ENCODE assay signal across 12 cellular contexts in the genomic region with DNA sequence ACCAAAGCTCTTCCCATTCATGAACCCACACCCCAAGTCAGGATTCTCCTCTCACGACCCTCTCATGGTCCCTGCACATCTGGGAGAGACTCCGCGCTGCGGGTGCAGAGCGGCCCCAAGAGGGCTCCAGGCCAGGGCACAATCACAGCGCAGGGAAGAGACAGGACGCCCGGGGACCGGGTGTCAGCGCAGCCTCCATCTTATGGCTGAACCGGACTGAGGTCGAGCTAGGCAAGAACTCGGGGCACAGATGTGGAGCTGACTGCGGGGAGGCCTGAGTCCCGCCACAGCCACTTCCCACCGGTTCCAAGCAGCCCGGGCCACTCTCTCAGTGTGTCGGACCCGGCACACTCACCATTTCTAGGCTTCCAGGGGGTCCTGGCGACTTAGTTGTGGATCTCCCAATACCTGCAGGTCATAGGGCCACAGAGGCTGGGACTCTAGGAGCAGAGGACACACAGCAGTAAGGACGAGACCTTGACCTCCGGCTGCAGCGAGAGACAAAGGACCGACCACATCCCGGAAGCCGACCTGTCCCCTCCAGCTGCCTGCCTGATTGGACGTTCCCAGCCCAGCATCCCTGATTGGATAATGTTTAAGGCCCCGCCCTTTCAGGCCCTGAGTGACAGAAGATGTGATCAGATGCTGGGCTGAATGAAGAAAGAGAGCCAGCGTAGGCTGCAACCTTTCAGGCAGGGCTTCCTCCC. TPM values are rescaled to one million over a fixed set of nuclear protein-coding genes. Genes with fewer than 3 reads are reported as not detected.
A peak's percentile ranks its signal among the peaks of the same experiment; 100 is the strongest.
DNase-seq lines count a peak whose midpoint lies in the region; ATAC-seq and TF ChIP-seq lines count a peak whose summit lies in the region.
"Not testable (repeated sequence)": the region's sequence is repeated elsewhere in the genome, so short reads cannot be mapped to it uniquely, and the experiment has no call there.
"Had no signal": no experiment of that assay in that cellular context is flagged by ENCODE, and none has a peak within 500 bp of the region (broad histone marks: within the 10 kb centered on the region; RNA-seq: fewer than 3 reads in every experiment).

A gene (minus strand): TSS at position 507 of the 707 bp plus-strand sequence. CDS start 149 bp downstream, at position 358.

- peak within 1 kb of the TSS; percentile 28 for H3K4me3 ChIP-seq in LNCaP clone FGC (ENCODE audit: low read depth, low read length)
- peak within 1 kb of the TSS; percentile 11 to 59 (median 48) for H3K4me3 ChIP-seq in esophagus squamous epithelium
- H3K4me3 ChIP-seq in trophoblast cell (ENCODE audit: low read depth, low read length): not testable (repeated sequence)
- peak within 1 kb of the TSS; percentile 29 to 36 for H3K4me3 ChIP-seq in aorta (ENCODE audit: low read length in 2 of 2)

- H3K27me3 Mint-ChIP-seq in activated CD4-positive, alpha-beta T cell treated with anti-CD3 and anti-CD28 coated beads for 36 hours; activated naive CD4-positive, alpha-beta T cell treated with anti-CD3 and anti-CD28 coated beads, Interleukin-2, amount 10 ng/mL, durations not matched to agents 7 days and 5 days: not testable (repeated sequence)

- not testable (repeated sequence) for H4K91ac ChIP-seq in trophoblast cell (ENCODE audit: low read depth, low read length)

- H3K4me1 ChIP-seq in esophagus squamous epithelium; trophoblast cell (ENCODE audit: control insufficient read depth in 1 of 2, insufficient read depth in 2 of 2, low read length in 2 of 2); aorta (ENCODE audit: control insufficient read depth in 1 of 2, insufficient read depth in 2 of 2, low read length in 2 of 2): not testable (repeated sequence)

- WGBS in esophagus squamous epithelium, 2 donors: 14 to 23% methylated on average over 3 to 10 of the region's 29 CpGs
- WGBS in trophoblast cell (ENCODE audit: extremely low coverage, insufficient coverage, insufficient read length): no CpG with 5 or more reads among the region's 29 CpGs
- 3% methylated on average over 29 of the region's 29 CpGs for WGBS in aorta, 2 donors

- not testable (repeated sequence) for H3K14ac ChIP-seq in trophoblast cell (ENCODE audit: low read length)

- H3K4me2 ChIP-seq in trophoblast cell (ENCODE audit: low read length): not testable (repeated sequence)

- not testable (repeated sequence) for H3K23ac ChIP-seq in trophoblast cell (ENCODE audit: low read length)

- H3K36me3 Mint-ChIP-seq in activated CD4-positive, alpha-beta T cell treated with anti-CD3 and anti-CD28 coated beads for 36 hours (ENCODE audit: low read depth): peaks cover 12% of the 10 kb centered on the region
- H3K36me3 Mint-ChIP-seq in activated naive CD4-positive, alpha-beta T cell treated with anti-CD3 and anti-CD28 coated beads, Interleukin-2, amount 10 ng/mL, durations not matched to agents 7 days and 5 days: not testable (repeated sequence)

- TF ChIP-seq POLR2A in esophagus squamous epithelium (IDR thresholded peaks at IDR 0.05): not testable (repeated sequence)

- H3K4me1 Mint-ChIP-seq in activated CD4-positive, alpha-beta T cell treated with anti-CD3 and anti-CD28 coated beads for 36 hours; activated naive CD4-positive, alpha-beta T cell treated with anti-CD3 and anti-CD28 coated beads, Interleukin-2, amount 10 ng/mL, durations not matched to agents 7 days and 5 days: not testable (repeated sequence)

- intact Hi-C loops in activated CD4-positive, alpha-beta T cell treated with anti-CD3 and anti-CD28 coated beads for 36 hours (cut with DNase I, micrococcal nuclease): loop anchor here in 1 of 2 experiments (2.0 kb wide), 1 partner anchor 42 kb away; a partner anchor contains a TSS
- intact Hi-C loops in esophagus squamous epithelium (cut with DNase I); left colon (cut with DNase I, micrococcal nuclease); aorta (cut with DNase I): not testable (repeated sequence)

- peaks cover 0 to 30% (median 0%) of the 10 kb centered on the region in 3 donors for H3K9me3 ChIP-seq in esophagus squamous epithelium
- peaks cover 17% of the 10 kb centered on the region for H3K9me3 ChIP-seq in trophoblast cell (ENCODE audit: insufficient read depth, low read depth, low read length)
- not testable (repeated sequence) for H3K9me3 ChIP-seq in aorta (ENCODE audit: control insufficient read depth, low read length)

- not testable (repeated sequence) for H3K9ac ChIP-seq in trophoblast cell (ENCODE audit: low read length)

- not testable (repeated sequence) for H2AK5ac ChIP-seq in trophoblast cell (ENCODE audit: low read length)

- DNase-seq in LNCaP clone FGC (ENCODE audit: low read depth); activated naive CD4-positive, alpha-beta T cell treated with anti-CD3 and anti-CD28 coated beads, Interleukin-2, amount 10 ng/mL, durations not matched to agents 7 days and 5 days; esophagus squamous epithelium (lab: John Stamatoyannopoulos, UW): not testable (repeated sequence)
- peak; percentile 63 for DNase-seq in activated CD4-positive, alpha-beta T cell treated with anti-CD3 and anti-CD28 coated beads for 36 hours
- DNase-seq in left colon (peak; percentile 18 to 27), trophoblast cell (peak; percentile 13 to 15), aorta (peak in 1 of 2 donors; percentile 64)
- DNase-seq in stimulated activated CD8-positive, alpha-beta memory T cell treated with anti-CD3 and anti-CD28 coated beads, Interleukin-12 subunit alpha, Interleukin-12 subunit beta, amount 100 ng/mL, for 4 hours (ENCODE audit: low read depth): peak; percentile 1

- not testable (repeated sequence) for H3K79me1 ChIP-seq in trophoblast cell (ENCODE audit: low read length)

- H3K9me3 Mint-ChIP-seq in activated CD4-positive, alpha-beta T cell treated with anti-CD3 and anti-CD28 coated beads for 36 hours (ENCODE audit: low read depth): peaks cover 15% of the 10 kb centered on the region
- H3K9me3 Mint-ChIP-seq in activated naive CD4-positive, alpha-beta T cell treated with anti-CD3 and anti-CD28 coated beads, Interleukin-2, amount 10 ng/mL, durations not matched to agents 7 days and 5 days: peaks cover 27% of the 10 kb centered on the region

- peak within 1 kb of the TSS; percentile 72 for H3K27ac Mint-ChIP-seq in activated CD4-positive, alpha-beta T cell treated with anti-CD3 and anti-CD28 coated beads for 36 hours
- H3K27ac Mint-ChIP-seq in activated naive CD4-positive, alpha-beta T cell treated with anti-CD3 and anti-CD28 coated beads, Interleukin-2, amount 10 ng/mL, durations not matched to agents 7 days and 5 days: not testable (repeated sequence)

- CTCF ChIA-PET in activated CD4-positive, alpha-beta T cell treated with anti-CD3 and anti-CD28 coated beads for 36 hours (lab: Charles Lee): not testable (repeated sequence)
- CTCF ChIA-PET in activated naive CD4-positive, alpha-beta T cell treated with anti-CD3 and anti-CD28 coated beads, Interleukin-2, amount 10 ng/mL, durations not matched to agents 7 days and 5 days (lab: Charles Lee): interaction anchor here (0.5 kb wide), 1 partner anchor 212 kb away, joined by 4 read pairs; no protein-coding TSS in a partner anchor

- not testable (repeated sequence) for H3K79me2 ChIP-seq in trophoblast cell (ENCODE audit: control insufficient read depth, insufficient read depth, low read length, poor library complexity)

- peak; percentile 92 for ATAC-seq in activated CD4-positive, alpha-beta T cell treated with anti-CD3 and anti-CD28 coated beads for 36 hours
- not testable (repeated sequence) for ATAC-seq in left colon
- peak; percentile 70 for ATAC-seq in aorta (ENCODE audit: low FRiP score)

- H4K8ac ChIP-seq in trophoblast cell (ENCODE audit: low read depth, low read length): not testable (repeated sequence)

- H3K27ac ChIP-seq in esophagus squamous epithelium: peak within 1 kb of the TSS in 3 of 4 donors; percentile 33 to 74 (median 65)
- H3K27ac ChIP-seq in trophoblast cell (ENCODE audit: low read depth, low read length); aorta (ENCODE audit: low read depth in 1 of 2, low read length in 2 of 2): not testable (repeated sequence)

- H2BK120ac ChIP-seq in trophoblast cell (ENCODE audit: insufficient read depth, low read length, poor library complexity): not testable (repeated sequence)

- H3K27me3 ChIP-seq in esophagus squamous epithelium; trophoblast cell (ENCODE audit: insufficient read depth, low read length); aorta (ENCODE audit: control insufficient read depth in 1 of 2, insufficient read depth in 2 of 2, low read length in 1 of 2): not testable (repeated sequence)

- not testable (repeated sequence) for H3K4ac ChIP-seq in trophoblast cell (ENCODE audit: low read depth, low read length)

- H3K18ac ChIP-seq in trophoblast cell (ENCODE audit: low read length): not testable (repeated sequence)

- not testable (repeated sequence) for H2AFZ ChIP-seq in trophoblast cell (ENCODE audit: insufficient read depth, low read length, poor library complexity)

- not testable (repeated sequence) for H2BK5ac ChIP-seq in trophoblast cell (ENCODE audit: low read depth, low read length, poor library complexity)

- POLR2A ChIA-PET in activated CD4-positive, alpha-beta T cell treated with anti-CD3 and anti-CD28 coated beads for 36 hours (lab: Charles Lee): interaction anchor here (0.6 kb wide), 2 partner anchors 32 to 42 kb away, joined by 3 read pairs; no protein-coding TSS in a partner anchor

- not testable (repeated sequence) for H2BK12ac ChIP-seq in trophoblast cell (ENCODE audit: low read length)

- TF ChIP-seq CTCF in LNCaP clone FGC (IDR thresholded peaks at IDR 0.05; ENCODE audit: control insufficient read depth, extremely low read depth, insufficient read depth); esophagus squamous epithelium (IDR thresholded peaks at IDR 0.05): not testable (repeated sequence)

- H3K4me3 Mint-ChIP-seq in activated CD4-positive, alpha-beta T cell treated with anti-CD3 and anti-CD28 coated beads for 36 hours: peak within 1 kb of the TSS; percentile 75
- H3K4me3 Mint-ChIP-seq in activated naive CD4-positive, alpha-beta T cell treated with anti-CD3 and anti-CD28 coated beads, Interleukin-2, amount 10 ng/mL, durations not matched to agents 7 days and 5 days: peak within 1 kb of the TSS; percentile 38

- H4K12ac ChIP-seq in trophoblast cell (ENCODE audit: low read depth, low read length): not testable (repeated sequence)

- not testable (repeated sequence) for H3K36me3 ChIP-seq in esophagus squamous epithelium; trophoblast cell (ENCODE audit: control insufficient read depth in 1 of 2, insufficient read depth in 2 of 2, low read length in 2 of 2); aorta (ENCODE audit: control insufficient read depth in 1 of 2, insufficient read depth in 2 of 2, low read length in 1 of 2)

RNA-seq across cellular contexts. Expression of the gene that starts here (rescaled TPM):
- 1 to 10 TPM; 2.7 to 3.4 TPM for total RNA-seq in activated CD4-positive, alpha-beta T cell treated with anti-CD3 and anti-CD28 coated beads for 36 hours
- total RNA-seq in esophagus squamous epithelium (1 to 10 TPM in 2 of 4 donors, under 1 TPM in 2; 0.13 to 3.4 (median 1.6) TPM), left colon (1 to 10 TPM in 1 of 2 donors, under 1 TPM in 1; 0.61 to 3.4 TPM), aorta (10 to 100 TPM; 12.6 to 23.2 TPM)
- polyA plus RNA-seq in trophoblast cell (2013): not detected in 2 replicates
- polyA plus RNA-seq in aorta: 1 to 10 TPM; 3.0 to 5.0 TPM
- total RNA-seq: H7, LHCN-M2, SJCRH30 had no signal
- polyA plus RNA-seq: neural cell had no signal
